28 cellular contexts compared by ENCODE assay signal in the genomic region with DNA sequence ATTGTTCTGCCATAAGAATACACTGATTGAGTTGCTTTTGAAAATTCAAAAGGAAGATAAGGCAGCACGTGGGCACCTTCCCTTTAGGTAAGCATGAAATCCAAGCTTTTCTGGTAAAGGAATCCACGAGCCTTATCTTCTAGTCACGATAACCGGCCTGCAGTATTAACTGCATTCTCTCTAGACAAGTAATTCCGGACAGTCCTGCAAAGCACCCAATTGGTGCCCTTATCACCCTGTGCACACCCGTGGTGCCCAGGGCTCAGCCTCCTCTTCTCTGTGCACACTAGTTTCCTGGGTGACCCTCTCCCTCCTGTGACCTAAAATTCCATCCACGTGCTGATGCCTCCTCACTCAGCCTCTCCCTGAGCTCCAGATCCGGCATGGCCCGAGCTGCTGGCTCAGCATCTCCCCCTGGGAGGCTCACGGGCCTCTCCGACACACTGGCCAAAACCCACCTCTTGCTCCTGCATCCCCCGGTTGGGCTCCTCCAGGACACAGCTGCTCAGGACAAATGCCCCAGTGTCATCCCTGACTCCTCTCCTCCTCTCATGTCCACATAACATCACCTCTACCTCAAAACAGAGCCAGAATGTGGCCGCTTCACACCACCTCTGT.
DNase-seq lines count a peak whose midpoint lies in the region; ATAC-seq, FAIRE-seq and TF ChIP-seq lines count a peak whose summit lies in the region.
"Had no signal": no experiment of that assay in that cellular context is flagged by ENCODE, and none has a peak within 500 bp of the region (broad histone marks: within the 10 kb centered on the region; RNA-seq: fewer than 3 reads in every experiment).

No MANE protein-coding gene starts in this region.

- H3K27me3 Mint-ChIP-seq in GM23338 (ENCODE audit: insufficient read depth, low read depth, poor library complexity) (peaks cover 7% of the 10 kb centered on the region), glutamatergic neuron (ENCODE audit: unreplicated experiment) (peaks cover 2% of the 10 kb centered on the region), progenitor cell of endocrine pancreas (no peaks in the 10 kb centered on the region), immature natural killer cell (ENCODE audit: low read depth in 3 of 3) (peaks cover 0 to 12% (median 0%) of the 10 kb centered on the region in 3 donors)
- no peaks in the 10 kb centered on the region for H3K27me3 Mint-ChIP-seq in activated T-helper 17 cell treated with anti-CD3 and anti-CD28 coated beads, Interleukin-2, amount 50 U/mL, for 72 hours
- H3K27me3 Mint-ChIP-seq: activated CD4-positive, alpha-beta T cell treated with anti-CD3 and anti-CD28 coated beads, Interleukin-2, amount 10 ng/mL, durations not matched to agents 7 days and 5 days; naive thymus-derived CD8-positive, alpha-beta T cell had no signal

- H3K36me3 ChIP-seq in GM23338 (ENCODE audit: insufficient read depth) = no peaks in the 10 kb centered on the region
- peaks cover 8 to 18% of the 10 kb centered on the region in 2 experiments for H3K36me3 ChIP-seq in HepG2 (replicated peaks in 1 of 2; ENCODE audit: control insufficient read depth in 1 of 2, insufficient read depth in 2 of 2, low read length in 2 of 2)

- TF ChIP-seq POLR2A in HepG2 (IDR thresholded peaks at IDR 0.05; ENCODE audit: insufficient read depth in 1 of 2, low read depth in 2 of 2, low read length in 2 of 2) = no peak

- no peak overlapping the region for H2AFZ ChIP-seq in GM23338
- no peak overlapping the region for H2AFZ ChIP-seq in HepG2 (ENCODE audit: low read length)

- H3K4me3 Mint-ChIP-seq in GM23338 = no peak overlapping the region
- no peak overlapping the region for H3K4me3 Mint-ChIP-seq in activated T-helper 17 cell treated with anti-CD3 and anti-CD28 coated beads, Interleukin-2, amount 50 U/mL, for 72 hours
- peak overlapping the region; percentile 17 for H3K4me3 Mint-ChIP-seq in glutamatergic neuron (ENCODE audit: unreplicated experiment)
- H3K4me3 Mint-ChIP-seq in progenitor cell of endocrine pancreas (ENCODE audit: low read depth) = no peak overlapping the region
- no peak overlapping the region for H3K4me3 Mint-ChIP-seq in immature natural killer cell
- H3K4me3 Mint-ChIP-seq: activated CD4-positive, alpha-beta T cell treated with anti-CD3 and anti-CD28 coated beads, Interleukin-2, amount 10 ng/mL, durations not matched to agents 7 days and 5 days; activated naive CD4-positive, alpha-beta T cell treated with anti-CD3 and anti-CD28 coated beads for 36 hours; activated T-cell treated with anti-CD3 and anti-CD28 coated beads, Interleukin-2, amount 50 U/mL, for 72 hours had no signal

- H4K20me1 ChIP-seq in GM23338 (replicated peaks; ENCODE audit: insufficient read depth) = peaks cover 55% of the 10 kb centered on the region
- H4K20me1 ChIP-seq in HepG2 (ENCODE audit: insufficient read depth, low read length) = peaks cover 6% of the 10 kb centered on the region; the same call in 1 of the 2 replicates

- no peak for DNase-seq in GM23338 (ENCODE audit: low spot score)
- DNase-seq in glutamatergic neuron = no peak
- no peak for DNase-seq in progenitor cell of endocrine pancreas (ENCODE audit: low spot score, unreplicated experiment)
- DNase-seq in HepG2 (ENCODE audit: low spot score) = no peak
- DNase-seq in immature natural killer cell = no peak
- DNase-seq: activated CD4-positive, alpha-beta T cell treated with anti-CD3 and anti-CD28 coated beads, Interleukin-2, amount 10 ng/mL, durations not matched to agents 7 days and 5 days; activated naive CD4-positive, alpha-beta T cell treated with anti-CD3 and anti-CD28 coated beads for 36 hours; activated T-cell treated with anti-CD3 and anti-CD28 coated beads, Interleukin-2, amount 50 U/mL, for 72 hours; C1 segment of cervical spinal cord; DMS79 treated with DMSO at 0.1 percent for 48 hours; esophagus squamous epithelium; foreskin melanocyte; IMR-90; midbrain; naive thymus-derived CD8-positive, alpha-beta T cell; NCI-H1694; NCI-H2171 treated with DMSO at 0.1 percent for 48 hours; NCI-H526; SIG-M5; small intestine; stimulated activated CD4-positive, alpha-beta T cell treated with anti-CD3 and anti-CD28 coated beads, Interleukin-2, amount 100 ng/mL, for 24 hours; substantia nigra; T-helper 9 cell had no signal

- H3K4me2 ChIP-seq in GM23338 (no peak overlapping the region), HepG2 (ENCODE audit: low read depth, low read length) (no peak overlapping the region)

- TF ChIP-seq RAD21 in HepG2 (CRISPR knock-in tag; IDR thresholded peaks at IDR 0.05) = no peak

- FAIRE-seq in HepG2 (lab: Jason Lieb, UNC) = no peak
- FAIRE-seq: small intestine had no signal

- ATAC-seq in GM23338 (peak; percentile 46), HepG2 (no peak), GM19351 (IDR thresholded peaks at IDR 0.05; ENCODE audit: unreplicated experiment) (no peak), HG03097 (IDR thresholded peaks at IDR 0.05; ENCODE audit: low FRiP score, unreplicated experiment) (no peak)
- ATAC-seq in activated T-helper 17 cell treated with anti-CD3 and anti-CD28 coated beads, Interleukin-2, amount 50 U/mL, for 72 hours (replicated peaks) = no peak
- ATAC-seq: activated T-cell treated with anti-CD3 and anti-CD28 coated beads, Interleukin-2, amount 50 U/mL, for 72 hours; left lobe of liver; naive thymus-derived CD8-positive, alpha-beta T cell; Panc1 had no signal

- H3K9me3 ChIP-seq in HepG2 (ENCODE audit: low read length) = no peaks in the 10 kb centered on the region
- H3K9me3 ChIP-seq: esophagus squamous epithelium had no signal

- TF ChIP-seq CTCF in GM23338 (conservative IDR thresholded peaks at IDR 0.05; ENCODE audit: low read depth in 2 of 2) (no peak), glutamatergic neuron (IDR thresholded peaks at IDR 0.05; ENCODE audit: partially characterized antibody, unreplicated experiment) (no peak), progenitor cell of endocrine pancreas (IDR thresholded peaks at IDR 0.05; ENCODE audit: unreplicated experiment) (no peak), HepG2 (CRISPR knock-in tag; IDR thresholded peaks at IDR 0.05) (no peak)

- H3K9me3 Mint-ChIP-seq in GM23338 (no peaks in the 10 kb centered on the region), glutamatergic neuron (ENCODE audit: unreplicated experiment) (no peaks in the 10 kb centered on the region), progenitor cell of endocrine pancreas (ENCODE audit: low read depth) (peaks cover 6% of the 10 kb centered on the region), immature natural killer cell (no peaks in the 10 kb centered on the region)
- H3K9me3 Mint-ChIP-seq in activated T-helper 17 cell treated with anti-CD3 and anti-CD28 coated beads, Interleukin-2, amount 50 U/mL, for 72 hours = no peaks in the 10 kb centered on the region
- H3K9me3 Mint-ChIP-seq: activated CD4-positive, alpha-beta T cell treated with anti-CD3 and anti-CD28 coated beads, Interleukin-2, amount 10 ng/mL, durations not matched to agents 7 days and 5 days; activated naive CD4-positive, alpha-beta T cell treated with anti-CD3 and anti-CD28 coated beads for 36 hours; activated T-cell treated with anti-CD3 and anti-CD28 coated beads, Interleukin-2, amount 50 U/mL, for 72 hours; naive thymus-derived CD8-positive, alpha-beta T cell had no signal

- TF ChIP-seq EP300 in HepG2 (IDR thresholded peaks at IDR 0.05; ENCODE audit: low read depth in 2 of 2, low read length in 2 of 2) (no peak), HepG2 (CRISPR knock-in tag; IDR thresholded peaks at IDR 0.05; ENCODE audit: borderline replicate concordance) (no peak)

- POLR2A ChIA-PET in HepG2 (lab: Yijun Ruan, JAX) = no interaction called here

- CTCF ChIA-PET in HepG2 (lab: Yijun Ruan, JAX; ENCODE audit: low intra/inter-chr PET ratio, low total read pairs) = no interaction called here

- H3K36me3 Mint-ChIP-seq in GM23338 (ENCODE audit: low read depth) (peaks cover 11% of the 10 kb centered on the region), glutamatergic neuron (ENCODE audit: unreplicated experiment) (peaks cover 4% of the 10 kb centered on the region), progenitor cell of endocrine pancreas (ENCODE audit: insufficient read depth) (peaks cover 8% of the 10 kb centered on the region), immature natural killer cell (peaks cover 0 to 3% (median 0%) of the 10 kb centered on the region in 3 donors)
- peaks cover 5% of the 10 kb centered on the region for H3K36me3 Mint-ChIP-seq in activated T-helper 17 cell treated with anti-CD3 and anti-CD28 coated beads, Interleukin-2, amount 50 U/mL, for 72 hours (ENCODE audit: low read depth)

- 0 out of 2 replicates have a peak, but pooled peaks cover 4% of the 10 kb centered on the region for H3K9me2 ChIP-seq in GM23338 (ENCODE audit: insufficient read depth)

- H3K4me1 Mint-ChIP-seq in GM23338 (peaks cover 49% of the 10 kb centered on the region), glutamatergic neuron (ENCODE audit: low read depth, unreplicated experiment) (peaks cover 29% of the 10 kb centered on the region), progenitor cell of endocrine pancreas (ENCODE audit: low read depth) (peaks cover 42% of the 10 kb centered on the region), immature natural killer cell (peaks cover 28 to 36% of the 10 kb centered on the region in 2 donors)
- peaks cover 22% of the 10 kb centered on the region for H3K4me1 Mint-ChIP-seq in activated T-helper 17 cell treated with anti-CD3 and anti-CD28 coated beads, Interleukin-2, amount 50 U/mL, for 72 hours

- H3K27ac Mint-ChIP-seq in GM23338 = no peak overlapping the region
- H3K27ac Mint-ChIP-seq in activated T-helper 17 cell treated with anti-CD3 and anti-CD28 coated beads, Interleukin-2, amount 50 U/mL, for 72 hours = peak overlapping the region; percentile 26
- no peak overlapping the region for H3K27ac Mint-ChIP-seq in glutamatergic neuron (ENCODE audit: unreplicated experiment)
- peak overlapping the region; percentile 29 for H3K27ac Mint-ChIP-seq in progenitor cell of endocrine pancreas
- H3K27ac Mint-ChIP-seq in immature natural killer cell = no peak overlapping the region
- H3K27ac Mint-ChIP-seq: activated CD4-positive, alpha-beta T cell treated with anti-CD3 and anti-CD28 coated beads, Interleukin-2, amount 10 ng/mL, durations not matched to agents 7 days and 5 days; activated naive CD4-positive, alpha-beta T cell treated with anti-CD3 and anti-CD28 coated beads for 36 hours; activated T-cell treated with anti-CD3 and anti-CD28 coated beads, Interleukin-2, amount 50 U/mL, for 72 hours had no signal

- in situ Hi-C loops in HepG2 (cut with HindIII; ENCODE audit: extremely low pct_ligation_motif_present, low pct_unique_long_range_greater_than_20kb) = no loop called here

- H3K27me3 ChIP-seq in GM23338 (ENCODE audit: insufficient read depth) (no peaks in the 10 kb centered on the region), HepG2 (ENCODE audit: control insufficient read depth in 1 of 2, insufficient read depth in 2 of 2, low read length in 2 of 2) (no peaks in the 10 kb centered on the region)
- H3K27me3 ChIP-seq: esophagus squamous epithelium had no signal

- peaks cover 14% of the 10 kb centered on the region for H3K4me1 ChIP-seq in GM23338 (ENCODE audit: insufficient read depth)
- peaks cover 77% of the 10 kb centered on the region for H3K4me1 ChIP-seq in HepG2 (ENCODE audit: insufficient read depth, low read length)

- no peaks in the 10 kb centered on the region for H3F3A ChIP-seq in GM23338 (replicated peaks; ENCODE audit: low read depth)

- H3K79me2 ChIP-seq in GM23338 (replicated peaks; ENCODE audit: insufficient read depth) (peaks cover 99% of the 10 kb centered on the region), HepG2 (ENCODE audit: insufficient read depth, low read length) (peaks cover 94% of the 10 kb centered on the region)

- no TSS peak for BruUV-seq in HepG2 (replicated peaks; lab: Mats Ljungman, UMichigan)

- H3K27ac ChIP-seq in GM23338 (ENCODE audit: low read depth) = 0 out of 2 replicates have a peak overlapping the region, but pooled peaks have one; percentile 32
- no peak overlapping the region for H3K27ac ChIP-seq in HepG2 (ENCODE audit: extremely low read length, insufficient read depth, low read length)

- no peak overlapping the region for H3K4me3 ChIP-seq in GM23338
- no peak overlapping the region for H3K4me3 ChIP-seq in HepG2 (replicated peaks in 1 of 3; ENCODE audit: insufficient read depth in 1 of 3, low read depth in 2 of 3, low read length in 3 of 3)
- H3K4me3 ChIP-seq: esophagus squamous epithelium had no signal

- H3K9ac ChIP-seq in HepG2 (ENCODE audit: insufficient read depth, low read depth, low read length) = no peak overlapping the region

- WGBS in HepG2 (ENCODE audit: low lambda C conversion rate) = 96% methylated on average over 13 of the region's 13 CpGs

- intact Hi-C loops in HepG2 (cut with micrococcal nuclease; ENCODE audit: unreplicated experiment) = no loop called here

Comparison
In these comparisons a context has a peak if more than half of its experiments do, and no peak if none do; other contexts are left out.
1. H3K27ac Mint-ChIP-seq: peak in activated T-helper 17 cell treated with anti-CD3 and anti-CD28 coated beads, Interleukin-2, amount 50 U/mL, for 72 hours (single experiment) and progenitor cell of endocrine pancreas (single experiment); none in GM23338 (single experiment), glutamatergic neuron (single experiment) and immature natural killer cell (0 of 6).